ENCODE assay signal across 3 cellular contexts in the genomic region with DNA sequence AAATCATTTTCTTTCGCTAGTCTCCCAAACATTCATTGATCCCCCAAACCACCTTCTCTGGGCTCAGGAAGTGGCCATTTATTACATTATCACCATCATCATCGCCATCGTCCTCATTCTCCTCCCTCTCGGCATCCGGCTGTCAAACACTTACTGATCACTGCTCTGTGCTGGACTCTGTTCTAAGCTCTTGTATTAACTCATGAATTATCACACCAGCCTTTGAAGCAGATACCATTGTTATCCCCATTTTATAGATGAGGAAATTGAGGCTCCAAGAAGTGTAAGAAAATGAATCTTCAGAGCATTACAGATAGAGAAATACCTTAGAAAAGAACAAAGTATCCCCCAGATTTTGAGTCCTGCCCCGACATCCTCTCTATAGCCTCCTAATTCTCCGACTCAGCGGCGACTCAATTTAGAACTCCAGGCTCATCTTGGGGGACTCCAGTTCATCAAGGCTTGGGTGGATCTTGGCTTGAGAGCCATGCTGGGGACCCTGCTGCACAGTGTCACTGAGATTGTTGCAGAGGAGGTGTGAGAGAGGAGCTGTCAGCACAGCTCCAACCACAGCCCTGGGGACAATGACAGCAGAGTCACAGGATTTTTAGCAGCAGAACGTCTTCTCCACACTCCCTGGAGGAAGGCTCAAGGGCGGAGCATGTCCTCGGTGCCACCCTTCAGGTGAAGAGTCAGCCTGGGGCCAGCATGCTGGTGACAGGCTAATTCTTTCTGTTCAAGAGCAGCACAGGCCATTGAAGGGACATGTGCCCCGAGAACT.
A peak's percentile ranks its signal among the peaks of the same experiment; 100 is the strongest.
TF ChIP-seq lines count a peak whose summit lies in the region.

No MANE protein-coding gene starts in this region.

TF ChIP-seq in A549, 52 proteins besides CTCF, POLR2A, EP300 and RAD21:
- TF ChIP-seq CHD4 (IDR thresholded peaks at IDR 0.05; ENCODE audit: borderline replicate concordance) (0 out of 2 replicates have a peak, but pooled peaks have one; percentile 56), FOSL2 (IDR thresholded peaks at IDR 0.05) (no peak), FOSL2 (CRISPR knock-in tag; IDR thresholded peaks at IDR 0.05) (no peak), ELK1 (IDR thresholded peaks at IDR 0.05; ENCODE audit: low read depth, low read length) (no peak), RNF2 (IDR thresholded peaks at IDR 0.05; ENCODE audit: borderline replicate concordance, low read depth) (no peak), NFE2L2 (conservative IDR thresholded peaks at IDR 0.05; ENCODE audit: low read length) (no peak), POLR2AphosphoS2 (conservative IDR thresholded peaks at IDR 0.05; ENCODE audit: low read length) (no peak), KDM1A (IDR thresholded peaks at IDR 0.05; ENCODE audit: low read depth) (peak; percentile 52; the same call in 1 of the 2 replicates), HDAC2 (IDR thresholded peaks at IDR 0.05) (no peak)

TF ChIP-seq in HCT116, 20 proteins besides CTCF, POLR2A, EP300 and RAD21:
- no peak for TF ChIP-seq EGR1 (IDR thresholded peaks at IDR 0.05; ENCODE audit: low read depth)

TF ChIP-seq in SK-N-SH treated with all-trans-retinoic acid at 6 μM for 48 hours, 23 proteins besides CTCF, POLR2A, EP300 and RAD21:
- no peak for TF ChIP-seq ZNF70 (CRISPR knock-in tag; IDR thresholded peaks at IDR 0.05)
- TF ChIP-seq GLIS3 (CRISPR knock-in tag; IDR thresholded peaks at IDR 0.05) = no peak
- no peak for TF ChIP-seq ZC3H10 (CRISPR knock-in tag; IDR thresholded peaks at IDR 0.05)
- TF ChIP-seq, protein P1, sequence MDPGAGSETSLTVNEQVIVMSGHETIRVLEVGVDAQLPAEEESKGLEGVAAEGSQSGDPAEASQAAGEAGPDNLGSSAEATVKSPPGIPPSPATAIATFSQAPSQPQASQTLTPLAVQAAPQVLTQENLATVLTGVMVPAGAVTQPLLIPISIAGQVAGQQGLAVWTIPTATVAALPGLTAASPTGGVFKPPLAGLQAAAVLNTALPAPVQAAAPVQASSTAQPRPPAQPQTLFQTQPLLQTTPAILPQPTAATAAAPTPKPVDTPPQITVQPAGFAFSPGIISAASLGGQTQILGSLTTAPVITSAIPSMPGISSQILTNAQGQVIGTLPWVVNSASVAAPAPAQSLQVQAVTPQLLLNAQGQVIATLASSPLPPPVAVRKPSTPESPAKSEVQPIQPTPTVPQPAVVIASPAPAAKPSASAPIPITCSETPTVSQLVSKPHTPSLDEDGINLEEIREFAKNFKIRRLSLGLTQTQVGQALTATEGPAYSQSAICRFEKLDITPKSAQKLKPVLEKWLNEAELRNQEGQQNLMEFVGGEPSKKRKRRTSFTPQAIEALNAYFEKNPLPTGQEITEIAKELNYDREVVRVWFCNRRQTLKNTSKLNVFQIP (CRISPR knock-in tag; IDR thresholded peaks at IDR 0.05; ENCODE audit: borderline replicate concordance, low read depth) = no peak
- TF ChIP-seq, protein P2, sequence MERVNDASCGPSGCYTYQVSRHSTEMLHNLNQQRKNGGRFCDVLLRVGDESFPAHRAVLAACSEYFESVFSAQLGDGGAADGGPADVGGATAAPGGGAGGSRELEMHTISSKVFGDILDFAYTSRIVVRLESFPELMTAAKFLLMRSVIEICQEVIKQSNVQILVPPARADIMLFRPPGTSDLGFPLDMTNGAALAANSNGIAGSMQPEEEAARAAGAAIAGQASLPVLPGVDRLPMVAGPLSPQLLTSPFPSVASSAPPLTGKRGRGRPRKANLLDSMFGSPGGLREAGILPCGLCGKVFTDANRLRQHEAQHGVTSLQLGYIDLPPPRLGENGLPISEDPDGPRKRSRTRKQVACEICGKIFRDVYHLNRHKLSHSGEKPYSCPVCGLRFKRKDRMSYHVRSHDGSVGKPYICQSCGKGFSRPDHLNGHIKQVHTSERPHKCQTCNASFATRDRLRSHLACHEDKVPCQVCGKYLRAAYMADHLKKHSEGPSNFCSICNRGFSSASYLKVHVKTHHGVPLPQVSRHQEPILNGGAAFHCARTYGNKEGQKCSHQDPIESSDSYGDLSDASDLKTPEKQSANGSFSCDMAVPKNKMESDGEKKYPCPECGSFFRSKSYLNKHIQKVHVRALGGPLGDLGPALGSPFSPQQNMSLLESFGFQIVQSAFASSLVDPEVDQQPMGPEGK (CRISPR knock-in tag; IDR thresholded peaks at IDR 0.05; ENCODE audit: borderline replicate concordance) = no peak
- TF ChIP-seq, protein P3, sequence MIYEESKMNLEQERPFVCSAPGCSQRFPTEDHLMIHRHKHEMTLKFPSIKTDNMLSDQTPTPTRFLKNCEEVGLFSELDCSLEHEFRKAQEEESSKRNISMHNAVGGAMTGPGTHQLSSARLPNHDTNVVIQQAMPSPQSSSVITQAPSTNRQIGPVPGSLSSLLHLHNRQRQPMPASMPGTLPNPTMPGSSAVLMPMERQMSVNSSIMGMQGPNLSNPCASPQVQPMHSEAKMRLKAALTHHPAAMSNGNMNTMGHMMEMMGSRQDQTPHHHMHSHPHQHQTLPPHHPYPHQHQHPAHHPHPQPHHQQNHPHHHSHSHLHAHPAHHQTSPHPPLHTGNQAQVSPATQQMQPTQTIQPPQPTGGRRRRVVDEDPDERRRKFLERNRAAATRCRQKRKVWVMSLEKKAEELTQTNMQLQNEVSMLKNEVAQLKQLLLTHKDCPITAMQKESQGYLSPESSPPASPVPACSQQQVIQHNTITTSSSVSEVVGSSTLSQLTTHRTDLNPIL (CRISPR knock-in tag; IDR thresholded peaks at IDR 0.05; ENCODE audit: low read depth) = no peak
- TF ChIP-seq ESRRG (CRISPR knock-in tag; IDR thresholded peaks at IDR 0.05) = no peak
